24 cellular contexts compared by ENCODE assay signal in the genomic region with DNA sequence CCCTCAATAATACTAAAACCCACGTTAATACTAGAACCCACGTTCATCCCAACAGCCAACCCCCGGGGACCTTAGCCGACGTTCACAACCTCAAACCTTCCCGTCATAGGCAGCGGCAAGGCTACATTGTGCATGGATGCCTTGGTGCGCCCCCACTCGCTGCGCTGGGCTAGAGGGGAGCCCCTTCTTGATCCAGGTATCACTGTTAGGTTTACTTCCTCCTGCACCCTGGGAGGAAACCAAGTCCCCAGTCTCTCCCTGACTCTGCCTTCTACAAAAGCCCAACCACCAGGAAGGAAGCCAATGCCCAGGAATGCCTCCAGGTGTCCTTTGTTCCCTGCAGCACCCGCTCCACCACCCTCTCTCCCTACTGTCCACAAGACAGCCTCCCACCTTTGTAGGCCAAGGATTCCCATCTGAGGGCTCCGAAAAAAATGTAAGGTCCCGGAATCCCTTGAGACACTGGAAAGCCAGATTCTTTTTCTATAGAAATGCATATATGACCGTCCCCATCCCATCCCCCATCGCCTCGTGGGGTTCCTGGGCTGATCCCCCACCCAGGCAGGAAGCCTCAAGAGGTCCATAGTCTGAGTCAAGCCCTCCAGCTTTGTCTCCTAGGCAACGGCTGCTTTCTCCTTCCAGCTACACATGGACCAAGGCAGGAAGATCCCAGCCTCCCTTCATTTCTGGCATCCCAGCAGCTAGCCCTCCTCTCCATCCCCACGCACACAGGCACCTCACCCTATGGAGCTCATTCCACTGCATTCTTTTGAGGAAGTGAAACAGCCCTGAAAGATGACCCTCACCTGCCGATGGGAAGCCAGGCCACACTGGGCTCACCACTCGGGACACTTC. TPM values are rescaled to one million over a fixed set of nuclear protein-coding genes. Genes with fewer than 3 reads are reported as not detected.
DNase-seq lines count a peak whose midpoint lies in the region; ATAC-seq and TF ChIP-seq lines count a peak whose summit lies in the region.
"Had no signal": no experiment of that assay in that cellular context is flagged by ENCODE, and none has a peak within 500 bp of the region (broad histone marks: within the 10 kb centered on the region; RNA-seq: fewer than 3 reads in every experiment).

No MANE protein-coding gene starts in this region.

- no peak overlapping the region for H3K4me3 Mint-ChIP-seq in endothelial cell (ENCODE audit: unreplicated experiment)
- no peak overlapping the region for H3K4me3 Mint-ChIP-seq in nephron progenitor cell
- H3K4me3 Mint-ChIP-seq: activated naive CD8-positive, alpha-beta T cell treated with anti-CD3 and anti-CD28 coated beads for 36 hours; activated T-helper 17 cell treated with anti-CD3 and anti-CD28 coated beads, Interleukin-2, amount 50 U/mL, for 72 hours; memory B cell; naive thymus-derived CD4-positive, alpha-beta T cell had no signal

- H3K4me1 Mint-ChIP-seq in endothelial cell (ENCODE audit: unreplicated experiment): peaks cover 47% of the 10 kb centered on the region
- peaks cover 65% of the 10 kb centered on the region for H3K4me1 Mint-ChIP-seq in nephron progenitor cell
- H3K4me1 Mint-ChIP-seq: activated naive CD8-positive, alpha-beta T cell treated with anti-CD3 and anti-CD28 coated beads for 36 hours; activated T-helper 17 cell treated with anti-CD3 and anti-CD28 coated beads, Interleukin-2, amount 50 U/mL, for 72 hours; memory B cell had no signal

- no peak for ATAC-seq in upper lobe of right lung
- ATAC-seq: activated T-helper 17 cell treated with anti-CD3 and anti-CD28 coated beads, Interleukin-2, amount 50 U/mL, for 72 hours; naive thymus-derived CD4-positive, alpha-beta T cell; SK-N-SH treated with all-trans-retinoic acid at 6 μM for 48 hours had no signal

- H3K9me3 Mint-ChIP-seq in endothelial cell (ENCODE audit: unreplicated experiment) (no peaks in the 10 kb centered on the region), nephron progenitor cell (peaks cover 3% of the 10 kb centered on the region)
- H3K9me3 Mint-ChIP-seq: activated naive CD8-positive, alpha-beta T cell treated with anti-CD3 and anti-CD28 coated beads for 36 hours; activated T-helper 17 cell treated with anti-CD3 and anti-CD28 coated beads, Interleukin-2, amount 50 U/mL, for 72 hours; memory B cell had no signal

- H3K36me3 Mint-ChIP-seq in endothelial cell (ENCODE audit: low read depth, unreplicated experiment) (peaks cover 32% of the 10 kb centered on the region), nephron progenitor cell (ENCODE audit: low read depth) (peaks cover 86% of the 10 kb centered on the region)
- H3K36me3 Mint-ChIP-seq: activated naive CD8-positive, alpha-beta T cell treated with anti-CD3 and anti-CD28 coated beads for 36 hours; memory B cell; naive thymus-derived CD4-positive, alpha-beta T cell had no signal

- H3K27me3 Mint-ChIP-seq in endothelial cell (ENCODE audit: unreplicated experiment) (peaks cover 8% of the 10 kb centered on the region), nephron progenitor cell (ENCODE audit: low read depth, poor library complexity) (no peaks in the 10 kb centered on the region)

- H3K9ac ChIP-seq in HUES48 (ENCODE audit: low read depth, low read length): no peak overlapping the region

- H3K27ac Mint-ChIP-seq in endothelial cell (ENCODE audit: unreplicated experiment): peak overlapping the region; percentile 75
- peak overlapping the region; percentile 90 for H3K27ac Mint-ChIP-seq in nephron progenitor cell
- H3K27ac Mint-ChIP-seq: activated naive CD8-positive, alpha-beta T cell treated with anti-CD3 and anti-CD28 coated beads for 36 hours; activated T-helper 17 cell treated with anti-CD3 and anti-CD28 coated beads, Interleukin-2, amount 50 U/mL, for 72 hours; memory B cell; naive thymus-derived CD4-positive, alpha-beta T cell had no signal

- intact Hi-C loops in upper lobe of right lung (cut with DNase I): no loop called here

- H3K36me3 ChIP-seq in HUES48 (ENCODE audit: control insufficient read depth, insufficient read depth, low read length) (peaks cover 78% of the 10 kb centered on the region), upper lobe of right lung (peaks cover 25% of the 10 kb centered on the region)
- H3K36me3 ChIP-seq: prostate gland had no signal

- no peak overlapping the region for H3K4me3 ChIP-seq in HUES48 (ENCODE audit: low read depth, low read length)
- H3K4me3 ChIP-seq in upper lobe of right lung: no peak overlapping the region
- H3K4me3 ChIP-seq: prostate gland, thoracic aorta had no signal

- DNase-seq in endothelial cell (ENCODE audit: low spot score): no peak
- DNase-seq in nephron progenitor cell: no peak
- DNase-seq in upper lobe of right lung: peak; percentile 42
- no peak for DNase-seq in DMS 273 treated with DMSO at 0.1 percent for 48 hours (lab: John Stamatoyannopoulos, UW)
- no peak for DNase-seq in iPS-NIHi7 (ENCODE audit: extremely low spot score)
- DNase-seq in stimulated activated CD8-positive, alpha-beta memory T cell treated with anti-CD3 and anti-CD28 coated beads, Interleukin-4, amount 100 ng/mL, for 48 hours: no peak
- DNase-seq: activated CD4-positive, alpha-beta T cell treated with anti-CD3 and anti-CD28 coated beads, Interleukin-2, amount 50 U/mL, for 1 hour; activated naive CD8-positive, alpha-beta T cell treated with anti-CD3 and anti-CD28 coated beads for 36 hours; DMS79 treated with DMSO at 0.1 percent for 48 hours; effector CD4-positive, alpha-beta T cell; GOT3; MM.1S; naive thymus-derived CD4-positive, alpha-beta T cell; NCI-H1417 treated with DMSO at 0.1 percent for 48 hours; NCI-H526 treated with DMSO at 0.1 percent for 48 hours; stimulated activated CD4-positive, alpha-beta T cell treated with anti-CD3 and anti-CD28 coated beads, Interleukin-2, amount 100 ng/mL, for 48 hours; stimulated activated naive CD4-positive, alpha-beta T cell; WERI-Rb-1 had no signal

- H3K27me3 ChIP-seq in HUES48 (ENCODE audit: control insufficient read depth, insufficient read depth, low read length) (no peaks in the 10 kb centered on the region), upper lobe of right lung (no peaks in the 10 kb centered on the region)

- TF ChIP-seq CTCF in endothelial cell (IDR thresholded peaks at IDR 0.05; ENCODE audit: unreplicated experiment): no peak
- TF ChIP-seq CTCF in nephron progenitor cell (IDR thresholded peaks at IDR 0.05): no peak
- TF ChIP-seq CTCF in upper lobe of right lung (IDR thresholded peaks at IDR 0.05): no peak

- H3K27ac ChIP-seq in HUES48 (ENCODE audit: low read depth, low read length): peak overlapping the region; percentile 56
- no peak overlapping the region for H3K27ac ChIP-seq in upper lobe of right lung
- H3K27ac ChIP-seq: thoracic aorta, WERI-Rb-1 had no signal

- H3K4me1 ChIP-seq in HUES48 (ENCODE audit: control insufficient read depth, insufficient read depth, low read length): peaks cover 84% of the 10 kb centered on the region
- H3K4me1 ChIP-seq in upper lobe of right lung: peaks cover 18% of the 10 kb centered on the region

- H3K9me3 ChIP-seq in HUES48 (ENCODE audit: control insufficient read depth, insufficient read depth, low read length) (no peaks in the 10 kb centered on the region), upper lobe of right lung (no peaks in the 10 kb centered on the region)
- H3K9me3 ChIP-seq: prostate gland, thoracic aorta had no signal

RNA-seq across cellular contexts. Expression of a gene that starts 25.2 kb away (rescaled TPM):
- total RNA-seq in endothelial cell (ENCODE audit: unreplicated experiment): 145 TPM
- 66.7 TPM for total RNA-seq in upper lobe of right lung
